Comparison of ENCODE assay signal across 15 cellular contexts in genomic region chr9:133088146-133088750, GRCh38. TPM values are rescaled to one million over a fixed set of nuclear protein-coding genes. Genes with fewer than 3 reads are reported as not detected.
DNase-seq lines count a peak whose midpoint lies in the region; ATAC-seq and TF ChIP-seq lines count a peak whose summit lies in the region.
"Had no signal": no experiment of that assay in that cellular context is flagged by ENCODE, and none has a peak within 500 bp of the region (broad histone marks: within the 10 kb centered on the region; RNA-seq: fewer than 3 reads in every experiment).

No MANE protein-coding gene starts in this region.

- no peak overlapping the region for H2BK5ac ChIP-seq in neuronal stem cell (ENCODE audit: low read length)

- no peaks in the 10 kb centered on the region for H3K27me3 ChIP-seq in body of pancreas
- no peaks in the 10 kb centered on the region for H3K27me3 ChIP-seq in neuronal stem cell (ENCODE audit: control insufficient read depth in 3 of 3, insufficient read depth in 3 of 3, low read depth in 1 of 3, low read length in 3 of 3)
- no peaks in the 10 kb centered on the region for H3K27me3 ChIP-seq in MG63
- H3K27me3 ChIP-seq: BLaER1 had no signal

- H2BK15ac ChIP-seq in neuronal stem cell (ENCODE audit: low read length): no peak overlapping the region

- 48 to 76% methylated on average over 6 to 10 of the region's 10 CpGs for WGBS in body of pancreas, 2 donors
- no CpG with 5 or more reads among the region's 10 CpGs for WGBS in neuronal stem cell (ENCODE audit: extremely low coverage in 2 of 2, insufficient read length in 2 of 2, insufficient replicate concordance in 1 of 2), 2 donors

- H3K27ac ChIP-seq in body of pancreas (peak overlapping the region; percentile 15 to 66 (median 38)), neuronal stem cell (replicated peaks; ENCODE audit: low read length) (no peak overlapping the region)
- H3K27ac ChIP-seq: BLaER1 had no signal

- no peaks in the 10 kb centered on the region for H3K79me1 ChIP-seq in neuronal stem cell (ENCODE audit: low read depth, low read length)

- H3K4me1 ChIP-seq in body of pancreas (peaks cover 22% of the 10 kb centered on the region), neuronal stem cell (ENCODE audit: control insufficient read depth in 2 of 2, insufficient read depth in 1 of 2, low read depth in 1 of 2, low read length in 2 of 2) (peaks cover 0 to 2% of the 10 kb centered on the region in 2 donors)

- peak; percentile 44 for DNase-seq in natural killer cell treated with Interleukin-12 subunit alpha and Interleukin-12 subunit beta and Interleukin-15 and Interleukin-18, amount 100 ng/mL, for 72 hours (ENCODE audit: low spot score)
- DNase-seq in natural killer cell (no peak), body of pancreas (peak; percentile 45 to 69 (median 60)), neuronal stem cell (ENCODE audit: low spot score) (no peak), MG63 (no peak), head of caudate nucleus (no peak), type B pancreatic cell (ENCODE audit: extremely low spot score, unreplicated experiment) (no peak)
- DNase-seq: 8988T; AML-193; Calu3; CD4-positive, CD25-positive, alpha-beta regulatory T cell; DMS 273 treated with DMSO at 0.1 percent for 48 hours; H7 had no signal

- no peaks in the 10 kb centered on the region for H3K36me3 ChIP-seq in body of pancreas (replicated peaks in 1 of 2; ENCODE audit: insufficient read depth in 1 of 2, low read depth in 2 of 2)
- no peaks in the 10 kb centered on the region for H3K36me3 ChIP-seq in neuronal stem cell (replicated peaks in 1 of 2; ENCODE audit: control insufficient read depth in 2 of 2, insufficient read depth in 2 of 2, low read length in 2 of 2)
- no peaks in the 10 kb centered on the region for H3K36me3 ChIP-seq in MG63

- H3K9me3 Mint-ChIP-seq in natural killer cell treated with Interleukin-12 subunit alpha and Interleukin-12 subunit beta and Interleukin-15 and Interleukin-18, amount 100 ng/mL, for 72 hours: no peaks in the 10 kb centered on the region
- H3K9me3 Mint-ChIP-seq in natural killer cell: no peaks in the 10 kb centered on the region
- no peaks in the 10 kb centered on the region for H3K9me3 Mint-ChIP-seq in type B pancreatic cell
- H3K9me3 Mint-ChIP-seq: CD4-positive, CD25-positive, alpha-beta regulatory T cell; GM23338 had no signal

- H3K4ac ChIP-seq in neuronal stem cell (ENCODE audit: low read length): no peak overlapping the region

- H2AFZ ChIP-seq in neuronal stem cell (ENCODE audit: low read length): no peak overlapping the region
- H2AFZ ChIP-seq: GM23338 had no signal

- no peak overlapping the region for H3K4me3 Mint-ChIP-seq in natural killer cell treated with Interleukin-12 subunit alpha and Interleukin-12 subunit beta and Interleukin-15 and Interleukin-18, amount 100 ng/mL, for 72 hours
- H3K4me3 Mint-ChIP-seq in natural killer cell (no peak overlapping the region), type B pancreatic cell (no peak overlapping the region)
- H3K4me3 Mint-ChIP-seq: CD4-positive, CD25-positive, alpha-beta regulatory T cell; GM23338 had no signal

- intact Hi-C loops in natural killer cell (cut with micrococcal nuclease) (no loop called here), body of pancreas (cut with DNase I) (no loop called here), head of caudate nucleus (cut with DNase I) (no loop called here)

- H3K9me3 ChIP-seq in body of pancreas (no peaks in the 10 kb centered on the region), neuronal stem cell (replicated peaks in 1 of 2; ENCODE audit: control insufficient read depth in 2 of 2, insufficient read depth in 1 of 2, low read depth in 1 of 2, low read length in 2 of 2) (no peaks in the 10 kb centered on the region), MG63 (no peaks in the 10 kb centered on the region)
- H3K9me3 ChIP-seq: BLaER1 had no signal

- H2BK12ac ChIP-seq in neuronal stem cell (ENCODE audit: low read length): no peak overlapping the region

- no peak overlapping the region for H3K14ac ChIP-seq in neuronal stem cell (ENCODE audit: low read length)

- no peak overlapping the region for H3K9ac ChIP-seq in neuronal stem cell (ENCODE audit: low read depth, low read length, poor library complexity)
- H3K9ac ChIP-seq: BLaER1 had no signal

- H2AK5ac ChIP-seq in neuronal stem cell (ENCODE audit: low read depth, low read length): peak overlapping the region; percentile 20

- H4K91ac ChIP-seq in neuronal stem cell (ENCODE audit: low read depth, low read length, poor library complexity): no peak overlapping the region

- H3K27me3 Mint-ChIP-seq in natural killer cell treated with Interleukin-12 subunit alpha and Interleukin-12 subunit beta and Interleukin-15 and Interleukin-18, amount 100 ng/mL, for 72 hours: no peaks in the 10 kb centered on the region
- no peaks in the 10 kb centered on the region for H3K27me3 Mint-ChIP-seq in natural killer cell (ENCODE audit: low read depth in 2 of 2)
- H3K27me3 Mint-ChIP-seq in type B pancreatic cell: no peaks in the 10 kb centered on the region
- H3K27me3 Mint-ChIP-seq: CD4-positive, CD25-positive, alpha-beta regulatory T cell had no signal

- H3K4me1 Mint-ChIP-seq in natural killer cell treated with Interleukin-12 subunit alpha and Interleukin-12 subunit beta and Interleukin-15 and Interleukin-18, amount 100 ng/mL, for 72 hours (ENCODE audit: low read depth in 2 of 2): no peaks in the 10 kb centered on the region
- H3K4me1 Mint-ChIP-seq in natural killer cell (no peaks in the 10 kb centered on the region), type B pancreatic cell (ENCODE audit: unreplicated experiment) (no peaks in the 10 kb centered on the region)
- H3K4me1 Mint-ChIP-seq: GM23338 had no signal

- H4K8ac ChIP-seq in neuronal stem cell (ENCODE audit: low read depth, low read length): no peak overlapping the region

- no peak for ATAC-seq in natural killer cell treated with Interleukin-12 subunit alpha and Interleukin-12 subunit beta and Interleukin-15 and Interleukin-18, amount 100 ng/mL, for 72 hours
- ATAC-seq in natural killer cell: no peak
- peak; percentile 12 for ATAC-seq in body of pancreas

- H3K4me3 ChIP-seq in body of pancreas (no peak overlapping the region), neuronal stem cell (ENCODE audit: low read length in 2 of 2) (no peak overlapping the region), MG63 (no peak overlapping the region)
- H3K4me3 ChIP-seq: BLaER1, GM23338 had no signal

- H3K36me3 Mint-ChIP-seq in natural killer cell treated with Interleukin-12 subunit alpha and Interleukin-12 subunit beta and Interleukin-15 and Interleukin-18, amount 100 ng/mL, for 72 hours: no peaks in the 10 kb centered on the region
- no peaks in the 10 kb centered on the region for H3K36me3 Mint-ChIP-seq in natural killer cell
- H3K36me3 Mint-ChIP-seq in type B pancreatic cell: no peaks in the 10 kb centered on the region
- H3K36me3 Mint-ChIP-seq: CD4-positive, CD25-positive, alpha-beta regulatory T cell had no signal

- no peak overlapping the region for H3K27ac Mint-ChIP-seq in natural killer cell treated with Interleukin-12 subunit alpha and Interleukin-12 subunit beta and Interleukin-15 and Interleukin-18, amount 100 ng/mL, for 72 hours
- H3K27ac Mint-ChIP-seq in natural killer cell (no peak overlapping the region), type B pancreatic cell (no peak overlapping the region)
- H3K27ac Mint-ChIP-seq: GM23338 had no signal

- no peak overlapping the region for H2BK120ac ChIP-seq in neuronal stem cell (ENCODE audit: low read depth, low read length)

- H3K4me2 ChIP-seq in neuronal stem cell (ENCODE audit: insufficient read depth, low read length, poor library complexity, severe bottlenecking): no peak overlapping the region
- H3K4me2 ChIP-seq: GM23338 had no signal

- no peak for TF ChIP-seq CTCF in natural killer cell (IDR thresholded peaks at IDR 0.05)
- TF ChIP-seq CTCF in body of pancreas (IDR thresholded peaks at IDR 0.05): no peak
- TF ChIP-seq CTCF in type B pancreatic cell (conservative IDR thresholded peaks at IDR 0.05): no peak

- TF ChIP-seq POLR2A in body of pancreas (IDR thresholded peaks at IDR 0.05): peak; percentile 13 to 39 (median 22)

- no peak overlapping the region for H3K18ac ChIP-seq in neuronal stem cell (ENCODE audit: low read length)

- H3K23ac ChIP-seq in neuronal stem cell (ENCODE audit: low read depth, low read length, poor library complexity): no peak overlapping the region

RNA-seq across cellular contexts. Expression of gene CEL, which starts 26.5 kb away (rescaled TPM):
- total RNA-seq in natural killer cell treated with Interleukin-12 subunit alpha and Interleukin-12 subunit beta and Interleukin-15 and Interleukin-18, amount 100 ng/mL, for 72 hours: 1 to 10 TPM in 1 of 2 donors, under 1 TPM in 1; 0.95 to 2.1 TPM
- under 1 TPM; 0.18 to 0.68 (median 0.42) TPM for total RNA-seq in natural killer cell
- total RNA-seq in body of pancreas: 1,000 to 10,000 TPM; 8,438 to 9,209 TPM
- polyA plus RNA-seq in neuronal stem cell (2013, experiment 1 of 2): 3.7 TPM
- polyA plus RNA-seq in neuronal stem cell (2013, experiment 2 of 2): 4.0 TPM
- total RNA-seq in MG63 (2014; rRNA removed; shearing (Covaris generic); ENCODE audit: low replicate concordance): 1.0 TPM in 1 of 2 replicates, not detected in the other
- total RNA-seq in type B pancreatic cell (ENCODE audit: low replicate concordance): 4.5 and 4.9 TPM in 2 replicates
- polyA plus RNA-seq: CD4-positive, CD25-positive, alpha-beta regulatory T cell had no signal

RNA-seq across cellular contexts. Expression of gene RALGDS, which starts 32.8 kb away (rescaled TPM):
- total RNA-seq in natural killer cell treated with Interleukin-12 subunit alpha and Interleukin-12 subunit beta and Interleukin-15 and Interleukin-18, amount 100 ng/mL, for 72 hours: 100 to 1,000 TPM; 138 to 159 TPM
- total RNA-seq in natural killer cell (100 to 1,000 TPM; 206 to 250 (median 208) TPM), body of pancreas (10 to 100 TPM; 27.8 to 64.6 TPM), type B pancreatic cell (ENCODE audit: low replicate concordance) (64.8 and 86.3 TPM in 2 replicates)
- 48.3 TPM for polyA plus RNA-seq in neuronal stem cell (2013, experiment 1 of 2)
- polyA plus RNA-seq in neuronal stem cell (2013, experiment 2 of 2): 47.0 TPM
- 21.4 and 22.8 TPM in 2 replicates for total RNA-seq in MG63 (2014; rRNA removed; shearing (Covaris generic); ENCODE audit: low replicate concordance)

RNA-seq across cellular contexts. Expression of gene GTF3C5, which starts 57.5 kb away (rescaled TPM):
- total RNA-seq in natural killer cell treated with Interleukin-12 subunit alpha and Interleukin-12 subunit beta and Interleukin-15 and Interleukin-18, amount 100 ng/mL, for 72 hours: 10 to 100 TPM; 69.2 to 81.4 TPM
- 10 to 100 TPM; 52.6 to 69.2 (median 60.4) TPM for total RNA-seq in natural killer cell
- total RNA-seq in body of pancreas: 10 to 100 TPM; 43.1 to 57.7 TPM
- 61.8 TPM for polyA plus RNA-seq in neuronal stem cell (2013, experiment 1 of 2)
- 62.4 TPM for polyA plus RNA-seq in neuronal stem cell (2013, experiment 2 of 2)
- total RNA-seq in MG63 (2014; rRNA removed; shearing (Covaris generic); ENCODE audit: low replicate concordance): 40.1 and 58.0 TPM in 2 replicates
- 64.3 and 83.6 TPM in 2 replicates for total RNA-seq in type B pancreatic cell (ENCODE audit: low replicate concordance)

Comparison
In these comparisons a context has a peak if more than half of its experiments do, and no peak if none do; other contexts are left out.
1. DNase-seq: peak in natural killer cell treated with Interleukin-12 subunit alpha and Interleukin-12 subunit beta and Interleukin-15 and Interleukin-18, amount 100 ng/mL, for 72 hours (single experiment) and body of pancreas (4 of 4); none in natural killer cell (single experiment), neuronal stem cell (single experiment), MG63 (single experiment), head of caudate nucleus (0 of 42) and type B pancreatic cell (single experiment).
2. RNA of gene CEL, which starts 26.5 kb away (total RNA-seq): 8,438 to 9,209 TPM in body of pancreas; 4.5 to 4.9 TPM in type B pancreatic cell, 0.95 to 2.1 TPM in natural killer cell treated with Interleukin-12 subunit alpha and Interleukin-12 subunit beta and Interleukin-15 and Interleukin-18, amount 100 ng/mL, for 72 hours, 1.0 TPM in MG63 and 0.18 to 0.68 TPM in natural killer cell; every median in the first group is over 1,000 times any median in the second.